Comparison of ENCODE assay signal across 20 cellular contexts in the genomic region with DNA sequence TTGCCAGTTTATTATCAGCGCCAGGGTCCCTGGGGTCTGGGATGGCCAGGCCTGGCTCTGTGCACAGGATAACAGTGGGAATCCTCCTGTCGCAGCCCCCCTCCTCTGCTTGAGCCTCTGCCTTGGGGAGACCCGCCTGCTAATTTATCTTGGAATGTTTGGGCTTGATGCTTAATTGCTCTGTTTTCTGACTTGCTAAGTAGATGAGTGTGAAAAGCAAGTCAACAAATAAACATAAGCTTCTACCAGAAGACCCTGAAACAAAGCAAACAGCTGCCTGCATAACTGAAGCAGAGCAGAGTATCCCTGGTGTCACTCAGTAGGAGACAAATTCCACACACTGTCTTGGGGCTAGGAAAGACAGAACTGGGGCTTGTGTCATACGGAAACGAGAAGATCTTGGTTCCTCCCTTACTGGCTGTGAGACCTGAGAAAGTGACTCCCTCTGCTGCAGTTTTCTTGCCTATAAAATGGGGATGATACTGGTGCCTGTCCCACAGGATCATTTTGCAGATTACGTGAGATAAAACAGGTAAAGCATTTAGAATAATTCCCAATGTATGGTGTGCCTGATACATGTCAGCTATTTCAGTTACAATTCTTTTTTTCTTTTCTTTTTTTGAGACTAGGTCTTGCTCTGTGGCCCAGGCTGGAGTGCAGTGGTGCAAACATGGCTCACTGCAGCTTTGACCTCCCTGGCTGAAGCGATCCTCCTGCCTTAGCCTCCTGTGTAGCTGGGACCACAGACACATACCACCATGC. TPM values are rescaled to one million over a fixed set of nuclear protein-coding genes. Genes with fewer than 3 reads are reported as not detected.
DNase-seq lines count a peak whose midpoint lies in the region; ATAC-seq and TF ChIP-seq lines count a peak whose summit lies in the region.
"Had no signal": no experiment of that assay in that cellular context is flagged by ENCODE, and none has a peak within 500 bp of the region (broad histone marks: within the 10 kb centered on the region; RNA-seq: fewer than 3 reads in every experiment).

No MANE protein-coding gene starts in this region.

- H3K4me1 ChIP-seq in endodermal cell (ENCODE audit: control insufficient read depth, insufficient read depth, low read length), result peaks cover 16% of the 10 kb centered on the region
- no peaks in the 10 kb centered on the region for H3K4me1 ChIP-seq in colonic mucosa

- H3K27me3 ChIP-seq in endodermal cell (ENCODE audit: control insufficient read depth, insufficient read depth, low read length, poor library complexity, severe bottlenecking), result peaks cover 14% of the 10 kb centered on the region
- H3K27me3 ChIP-seq in colonic mucosa, result no peaks in the 10 kb centered on the region
- H3K27me3 ChIP-seq: BLaER1 had no signal

- H3K36me3 ChIP-seq in endodermal cell (ENCODE audit: control insufficient read depth, insufficient read depth, low read length) (no peaks in the 10 kb centered on the region), colonic mucosa (no peaks in the 10 kb centered on the region)
- H3K36me3 ChIP-seq: BLaER1 had no signal

- TF ChIP-seq CTCF in endodermal cell (conservative IDR thresholded peaks at IDR 0.05) (no peak), colonic mucosa (IDR thresholded peaks at IDR 0.05) (no peak)

- peak overlapping the region; percentile 4 for H3K4me3 Mint-ChIP-seq in endodermal cell
- H3K4me3 Mint-ChIP-seq: CD8-positive, alpha-beta T cell; HFFc6; IgD-negative memory B cell had no signal

- WGBS in endodermal cell (ENCODE audit: insufficient coverage in 1 of 2, insufficient read length in 1 of 2), 2 experiments, result 26 to 41% methylated on average over 4 to 7 of the region's 7 CpGs

- H3K4me3 ChIP-seq in endodermal cell (ENCODE audit: low read length) (no peak overlapping the region), colonic mucosa (no peak overlapping the region)
- H3K4me3 ChIP-seq: BLaER1, PC-9 had no signal

- H3K27me3 Mint-ChIP-seq in endodermal cell (ENCODE audit: insufficient read depth), result peaks cover 71% of the 10 kb centered on the region

- ATAC-seq in left cardiac atrium (no peak), HG03025 (IDR thresholded peaks at IDR 0.05; ENCODE audit: low FRiP score, unreplicated experiment) (no peak)
- ATAC-seq: CD8-positive, alpha-beta T cell had no signal

- DNase-seq in cardiac septum (ENCODE audit: low spot score) (peak; percentile 31), left cardiac atrium (no peak), endodermal cell (peak; percentile 89), iPS-NIHi7 (ENCODE audit: extremely low spot score) (peak; percentile 72), colonic mucosa (no peak), RKO (ENCODE audit: low spot score) (no peak)
- DNase-seq in activated CD4-positive, alpha-beta T cell treated with anti-CD3 and anti-CD28 coated beads for 48 hours, result no peak
- DNase-seq: CD8-positive, alpha-beta T cell; DMS79; HFFc6; Kasumi-1; MM.1S; NCI-H1930; NCI-H510A; NCI-H774; PC-9 had no signal

- H3K27ac Mint-ChIP-seq in endodermal cell, result peak overlapping the region; percentile 41
- H3K27ac Mint-ChIP-seq: CD8-positive, alpha-beta T cell; HFFc6; IgD-negative memory B cell had no signal

- no peak overlapping the region for H3K27ac ChIP-seq in endodermal cell (ENCODE audit: low read depth, low read length)
- H3K27ac ChIP-seq in colonic mucosa, result no peak overlapping the region
- H3K27ac ChIP-seq: BLaER1, PC-9 had no signal

- H3K4me1 Mint-ChIP-seq in endodermal cell, result peaks cover 59% of the 10 kb centered on the region
- H3K4me1 Mint-ChIP-seq: IgD-negative memory B cell had no signal

- no peaks in the 10 kb centered on the region for H3K36me3 Mint-ChIP-seq in endodermal cell (ENCODE audit: low read depth)
- H3K36me3 Mint-ChIP-seq: CD8-positive, alpha-beta T cell; IgD-negative memory B cell had no signal

- H3K9ac ChIP-seq in endodermal cell (ENCODE audit: extremely low read depth, low read length, poor library complexity, severe bottlenecking), result no peak overlapping the region
- no peak overlapping the region for H3K9ac ChIP-seq in colonic mucosa (ENCODE audit: low read depth in 2 of 2, low read length in 2 of 2)
- H3K9ac ChIP-seq: BLaER1 had no signal

- H3K9me3 Mint-ChIP-seq in endodermal cell, result no peaks in the 10 kb centered on the region
- H3K9me3 Mint-ChIP-seq: CD8-positive, alpha-beta T cell; HFFc6; IgD-negative memory B cell had no signal

- intact Hi-C loops in cardiac septum (cut with DNase I) (no loop called here), left cardiac atrium (cut with DNase I) (no loop called here), colonic mucosa (cut with DNase I) (no loop called here)

- H3K9me3 ChIP-seq in endodermal cell (ENCODE audit: control insufficient read depth, low read length) (no peaks in the 10 kb centered on the region), colonic mucosa (no peaks in the 10 kb centered on the region)
- H3K9me3 ChIP-seq: BLaER1 had no signal

RNA-seq across cellular contexts. Expression of a gene that starts 44.8 kb away (rescaled TPM):
- total RNA-seq in cardiac septum (70.2 TPM), left cardiac atrium (1 to 10 TPM; 5.0 to 6.2 TPM), endodermal cell (10 to 100 TPM; 15.6 to 16.4 TPM), colonic mucosa (under 1 TPM in 1 of 2 donors, not detected in 1; 0.54 TPM)
- polyA plus RNA-seq in endodermal cell (2013, experiment 1 of 2), result 34.5 TPM
- 23.6 TPM for polyA plus RNA-seq in endodermal cell (2013, experiment 2 of 2)
- total RNA-seq: CD8-positive, alpha-beta T cell; G401 had no signal
- polyA plus RNA-seq: IgD-negative memory B cell had no signal

Comparison
In these comparisons a context has a peak if more than half of its experiments do, and no peak if none do; other contexts are left out.
1. DNase-seq: peak in cardiac septum (single experiment), endodermal cell (single experiment) and iPS-NIHi7 (single experiment); none in left cardiac atrium (single experiment), colonic mucosa (single experiment), RKO (single experiment) and activated CD4-positive, alpha-beta T cell treated with anti-CD3 and anti-CD28 coated beads for 48 hours (single experiment).